Comparison of ENCODE assay signal across 8 cellular contexts in the genomic region with DNA sequence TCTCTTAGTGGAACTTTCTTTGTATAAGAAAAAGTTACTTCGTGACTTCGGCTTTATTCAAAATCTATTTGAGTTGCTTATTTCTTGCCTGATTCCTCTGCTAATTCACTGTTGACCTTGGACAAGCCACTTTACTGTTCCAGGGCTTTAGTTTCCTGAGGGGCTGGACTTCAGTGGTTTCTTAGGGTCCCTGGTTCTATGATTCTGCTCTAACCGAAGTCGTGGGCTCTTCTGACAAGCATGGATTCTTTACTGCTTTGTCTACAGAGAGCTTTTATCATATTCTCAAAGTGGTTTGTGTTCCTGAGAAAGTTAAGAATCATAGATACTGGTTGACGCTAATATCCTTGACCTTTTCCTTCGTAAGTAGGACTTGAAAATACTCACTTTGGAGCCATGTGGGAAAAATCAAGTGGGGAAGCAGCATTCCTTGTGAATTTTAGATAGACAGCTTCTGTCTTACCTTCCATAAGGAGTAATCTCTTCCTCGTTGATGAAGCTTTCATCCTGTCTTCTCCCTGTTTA. TPM values are rescaled to one million over a fixed set of nuclear protein-coding genes. Genes with fewer than 3 reads are reported as not detected.
DNase-seq lines count a peak whose midpoint lies in the region; ATAC-seq and TF ChIP-seq lines count a peak whose summit lies in the region.

No MANE protein-coding gene starts in this region.

- peaks cover 1 to 4% of the 10 kb centered on the region in 2 donors for H3K36me3 Mint-ChIP-seq in CD14-positive monocyte

- H3K9me3 ChIP-seq in Loucy (ENCODE audit: insufficient read depth, low read depth, low read length) (no peaks in the 10 kb centered on the region), neural cell (ENCODE audit: low read length) (no peaks in the 10 kb centered on the region), body of pancreas (no peaks in the 10 kb centered on the region)

- ATAC-seq in body of pancreas (no peak), HG02588 (IDR thresholded peaks at IDR 0.05; ENCODE audit: unreplicated experiment) (no peak)

- no peaks in the 10 kb centered on the region for H3K9me2 ChIP-seq in Loucy (replicated peaks; ENCODE audit: low read depth, low read length)
- H3K9me2 ChIP-seq in neural cell (ENCODE audit: insufficient read depth, low read length) = no peaks in the 10 kb centered on the region

- 11 to 12% methylated on average over 7 of the region's 7 CpGs for WGBS in body of pancreas, 2 donors

- no peak for TF ChIP-seq CTCF in CD14-positive monocyte (IDR thresholded peaks at IDR 0.05)
- no peak for TF ChIP-seq CTCF in Loucy (conservative IDR thresholded peaks at IDR 0.05; ENCODE audit: low read length)
- no peak for TF ChIP-seq CTCF in coronary artery (IDR thresholded peaks at IDR 0.05)
- no peak for TF ChIP-seq CTCF in neural cell (IDR thresholded peaks at IDR 0.05; ENCODE audit: poor library complexity, severe bottlenecking)
- no peak for TF ChIP-seq CTCF in body of pancreas (IDR thresholded peaks at IDR 0.05)

- peaks cover 2 to 7% (median 2%) of the 10 kb centered on the region in 3 donors for H3K27me3 Mint-ChIP-seq in CD14-positive monocyte (ENCODE audit: low read depth in 3 of 3)

- H3K4me3 Mint-ChIP-seq in CD14-positive monocyte = peak overlapping the region; percentile 25 to 93

- H2AFZ ChIP-seq in Loucy (ENCODE audit: low read length) (no peak overlapping the region), neural cell (ENCODE audit: low read depth, low read length) (no peak overlapping the region)

- TF ChIP-seq RAD21 in neural cell (conservative IDR thresholded peaks at IDR 0.05) = no peak

- TF ChIP-seq EP300 in neural cell (conservative IDR thresholded peaks at IDR 0.05; ENCODE audit: poor library complexity, severe bottlenecking) = no peak

- H3K4me1 Mint-ChIP-seq in CD14-positive monocyte = peaks cover 36% of the 10 kb centered on the region

- intact Hi-C loops in CD14-positive monocyte (cut with micrococcal nuclease) (loop anchor here in 1 of 2 donors (5.0 kb wide), 1 partner anchor 413 kb away; a partner anchor contains a TSS), body of pancreas (cut with DNase I) (no loop called here)

- no peaks in the 10 kb centered on the region for H3K36me3 ChIP-seq in Loucy (ENCODE audit: insufficient read depth, low read length)
- no peaks in the 10 kb centered on the region for H3K36me3 ChIP-seq in neural cell (ENCODE audit: insufficient read depth, low read length)
- no peaks in the 10 kb centered on the region for H3K36me3 ChIP-seq in body of pancreas (replicated peaks in 1 of 2; ENCODE audit: insufficient read depth in 1 of 2, low read depth in 2 of 2)

- peaks cover 12% of the 10 kb centered on the region for H3K4me1 ChIP-seq in Loucy (ENCODE audit: insufficient read depth, low read length, poor library complexity, severe bottlenecking)
- peaks cover 32% of the 10 kb centered on the region for H3K4me1 ChIP-seq in body of pancreas

- H3K79me2 ChIP-seq in Loucy (ENCODE audit: insufficient read depth, low read length) (peaks cover 30% of the 10 kb centered on the region), neural cell (replicated peaks; ENCODE audit: insufficient read depth, low read length) (peaks cover 52% of the 10 kb centered on the region)

- H3F3A ChIP-seq in Loucy (ENCODE audit: low read depth) = no peaks in the 10 kb centered on the region
- H3F3A ChIP-seq in neural cell (ENCODE audit: insufficient read depth, low read length, poor library complexity, severe bottlenecking) = no peaks in the 10 kb centered on the region

- H3K27me3 ChIP-seq in Loucy (ENCODE audit: insufficient read depth, low read length, poor library complexity, severe bottlenecking) (no peaks in the 10 kb centered on the region), neural cell (ENCODE audit: insufficient read depth, low read depth, low read length) (no peaks in the 10 kb centered on the region), body of pancreas (no peaks in the 10 kb centered on the region)

- H3K27ac ChIP-seq in coronary artery (peak overlapping the region; percentile 24 to 99), neural cell (ENCODE audit: low read length) (no peak overlapping the region), body of pancreas (peak overlapping the region in 2 of 4 donors; percentile 9 to 14)

- TF ChIP-seq POLR2A in body of pancreas (IDR thresholded peaks at IDR 0.05) = no peak

- DNase-seq in CD14-positive monocyte (ENCODE audit: low spot score) (no peak), coronary artery (ENCODE audit: low spot score) (no peak), body of pancreas (no peak), GM19240 (ENCODE audit: insufficient read length, low spot score) (no peak), mesenteric fat pad (ENCODE audit: low spot score) (no peak)

- peak overlapping the region; percentile 90 for H3K4me2 ChIP-seq in Loucy (ENCODE audit: low read depth, low read length, poor library complexity, severe bottlenecking)
- H3K4me2 ChIP-seq in neural cell (ENCODE audit: low read length) = peak overlapping the region; percentile 93

- peak overlapping the region; percentile 76 for H3K9ac ChIP-seq in Loucy (ENCODE audit: low read depth, low read length, poor library complexity, severe bottlenecking)
- H3K9ac ChIP-seq in neural cell (ENCODE audit: low read length) = peak overlapping the region; percentile 30

- H3K4me3 ChIP-seq in Loucy (ENCODE audit: low read length, poor library complexity, severe bottlenecking) = peak overlapping the region; percentile 84
- peak overlapping the region; percentile 89 for H3K4me3 ChIP-seq in coronary artery
- peak overlapping the region; percentile 95 for H3K4me3 ChIP-seq in neural cell (ENCODE audit: low read length)
- H3K4me3 ChIP-seq in body of pancreas = no peak overlapping the region

- H3K9me3 Mint-ChIP-seq in CD14-positive monocyte = peaks cover 0 to 2% (median 0%) of the 10 kb centered on the region in 7 donors

- peaks cover 2% of the 10 kb centered on the region for H4K20me1 ChIP-seq in Loucy (ENCODE audit: insufficient read depth, low read length, poor library complexity, severe bottlenecking)
- peaks cover 6% of the 10 kb centered on the region for H4K20me1 ChIP-seq in neural cell (ENCODE audit: insufficient read depth)

- H3K27ac Mint-ChIP-seq in CD14-positive monocyte = peak overlapping the region in 1 of 7 donors; percentile 20

TF ChIP-seq in neural cell, 6 proteins besides CTCF, POLR2A, EP300 and RAD21:
- TF ChIP-seq POLR2AphosphoS5 (IDR thresholded peaks at IDR 0.05) = no peak

RNA-seq across cellular contexts. Expression of a gene that starts 21.1 kb away (rescaled TPM):
- 10 to 100 TPM; 10.2 to 11.2 TPM for polyA plus RNA-seq in CD14-positive monocyte
- polyA plus RNA-seq in neural cell = 36.3 and 43.6 TPM in 2 replicates
- polyA minus RNA-seq in neural cell = 48.7 and 49.4 TPM in 2 replicates
- 10 to 100 TPM; 12.2 to 17.1 TPM for total RNA-seq in body of pancreas
- 21.2 TPM for total RNA-seq in mesenteric fat pad

RNA-seq across cellular contexts. Expression of a gene that starts 50.3 kb away (rescaled TPM):
- polyA plus RNA-seq in CD14-positive monocyte (not detected), neural cell (0.17 TPM in 1 of 2 replicates, not detected in the other)
- polyA minus RNA-seq in neural cell = 0.49 TPM in 1 of 2 replicates, not detected in the other
- total RNA-seq in body of pancreas (not detected), mesenteric fat pad (not detected)

Comparison
In these comparisons a context has a peak if more than half of its experiments do, and no peak if none do; other contexts are left out.
1. H3K4me3 ChIP-seq: peak in Loucy (single experiment), coronary artery (single experiment) and neural cell (single experiment); none in body of pancreas (0 of 2).